Comparison of ENCODE assay signal across 8 cellular contexts in the genomic region with DNA sequence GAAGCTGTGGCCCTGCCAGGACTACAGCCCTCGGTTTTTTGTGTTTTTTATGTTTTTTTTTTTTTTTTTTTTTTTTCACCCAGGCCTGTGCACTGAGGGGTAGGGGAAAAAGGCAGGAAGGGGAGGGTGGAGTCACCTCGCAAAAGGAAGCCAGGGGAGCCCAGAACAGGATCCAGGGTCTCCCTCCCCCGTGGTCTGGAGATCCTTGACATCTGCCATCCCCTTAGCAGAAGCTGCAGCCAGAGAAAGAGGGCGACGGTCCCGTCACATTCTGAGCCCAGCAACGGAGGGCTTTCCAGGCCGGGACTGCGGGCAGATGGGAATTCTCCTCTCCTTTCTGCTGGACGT. TPM values are rescaled to one million over a fixed set of nuclear protein-coding genes. Genes with fewer than 3 reads are reported as not detected.
DNase-seq lines count a peak whose midpoint lies in the region; ATAC-seq lines count a peak whose summit lies in the region.

No MANE protein-coding gene starts in this region.

- no peak for DNase-seq in activated naive CD8-positive, alpha-beta T cell treated with anti-CD3 and anti-CD28 coated beads, Interleukin-2, amount 50 U/mL, for 24 hours
- DNase-seq in stimulated activated naive B cell treated with anti-CD40 and anti-IgM and Interleukin-4, amounts not matched to agents 10 μg/mL and 1 μg/mL and 100 μg/mL, for 72 hours, result no peak
- DNase-seq in 8988T, result no peak
- DNase-seq in activated CD4-positive, alpha-beta T cell treated with anti-CD3 and anti-CD28 coated beads, Interleukin-2, amount 50 U/mL, for 1 hour, result no peak

- H3K4me1 ChIP-seq in HUES64 (ENCODE audit: insufficient read depth, low read length), result 0 out of 2 replicates have a peak, but pooled peaks cover 5% of the 10 kb centered on the region

- peaks cover 17% of the 10 kb centered on the region for H3K4me1 Mint-ChIP-seq in activated naive CD8-positive, alpha-beta T cell treated with anti-CD3 and anti-CD28 coated beads, Interleukin-2, amount 50 U/mL, for 24 hours
- H3K4me1 Mint-ChIP-seq in stimulated activated naive B cell treated with anti-CD40 and anti-IgM and Interleukin-4, amounts not matched to agents 10 μg/mL and 1 μg/mL and 100 μg/mL, for 72 hours, result peaks cover 7 to 9% of the 10 kb centered on the region in 2 donors

- 14% methylated on average over 9 of the region's 10 CpGs for WGBS in HUES64

- H3K4me3 ChIP-seq in HUES64 (ENCODE audit: low read length) (peak overlapping the region; percentile 63), iPS-18c (ENCODE audit: insufficient read depth, low read depth, low read length) (peak overlapping the region; percentile 64)

- no peaks in the 10 kb centered on the region for H3K36me3 ChIP-seq in HUES64 (ENCODE audit: insufficient read depth, low read length)

- H3K27ac ChIP-seq in HUES64 (ENCODE audit: low read depth, low read length), result no peak overlapping the region

- H3K27me3 Mint-ChIP-seq in activated naive CD8-positive, alpha-beta T cell treated with anti-CD3 and anti-CD28 coated beads, Interleukin-2, amount 50 U/mL, for 24 hours, result peaks cover 4% of the 10 kb centered on the region
- peaks cover 10 to 27% of the 10 kb centered on the region in 2 donors for H3K27me3 Mint-ChIP-seq in stimulated activated naive B cell treated with anti-CD40 and anti-IgM and Interleukin-4, amounts not matched to agents 10 μg/mL and 1 μg/mL and 100 μg/mL, for 72 hours

- no peaks in the 10 kb centered on the region for H3K9me3 Mint-ChIP-seq in activated naive CD8-positive, alpha-beta T cell treated with anti-CD3 and anti-CD28 coated beads, Interleukin-2, amount 50 U/mL, for 24 hours
- no peaks in the 10 kb centered on the region for H3K9me3 Mint-ChIP-seq in stimulated activated naive B cell treated with anti-CD40 and anti-IgM and Interleukin-4, amounts not matched to agents 10 μg/mL and 1 μg/mL and 100 μg/mL, for 72 hours

- peaks cover 23% of the 10 kb centered on the region for H3K27me3 ChIP-seq in HUES64 (ENCODE audit: insufficient read depth, low read length)

- ATAC-seq in activated naive CD8-positive, alpha-beta T cell treated with anti-CD3 and anti-CD28 coated beads, Interleukin-2, amount 50 U/mL, for 24 hours, result no peak
- ATAC-seq in stimulated activated naive B cell treated with anti-CD40 and anti-IgM and Interleukin-4, amounts not matched to agents 10 μg/mL and 1 μg/mL and 100 μg/mL, for 72 hours (replicated peaks), result peak; percentile 4 to 8
- ATAC-seq in HG03565 (IDR thresholded peaks at IDR 0.05; ENCODE audit: unreplicated experiment) (no peak), HG02798 (IDR thresholded peaks at IDR 0.05; ENCODE audit: poor library complexity, unreplicated experiment) (no peak)

- no peaks in the 10 kb centered on the region for H3K36me3 Mint-ChIP-seq in activated naive CD8-positive, alpha-beta T cell treated with anti-CD3 and anti-CD28 coated beads, Interleukin-2, amount 50 U/mL, for 24 hours (ENCODE audit: low read depth)
- no peaks in the 10 kb centered on the region for H3K36me3 Mint-ChIP-seq in stimulated activated naive B cell treated with anti-CD40 and anti-IgM and Interleukin-4, amounts not matched to agents 10 μg/mL and 1 μg/mL and 100 μg/mL, for 72 hours

- peak overlapping the region; percentile 80 for H3K4me3 Mint-ChIP-seq in activated naive CD8-positive, alpha-beta T cell treated with anti-CD3 and anti-CD28 coated beads, Interleukin-2, amount 50 U/mL, for 24 hours
- H3K4me3 Mint-ChIP-seq in stimulated activated naive B cell treated with anti-CD40 and anti-IgM and Interleukin-4, amounts not matched to agents 10 μg/mL and 1 μg/mL and 100 μg/mL, for 72 hours, result peak overlapping the region; percentile 85

- H3K9me3 ChIP-seq in HUES64 (ENCODE audit: insufficient read depth, low read depth, low read length) (no peaks in the 10 kb centered on the region), iPS-18c (ENCODE audit: control insufficient read depth, insufficient read depth, low read length) (no peaks in the 10 kb centered on the region)

- no peak overlapping the region for H3K27ac Mint-ChIP-seq in activated naive CD8-positive, alpha-beta T cell treated with anti-CD3 and anti-CD28 coated beads, Interleukin-2, amount 50 U/mL, for 24 hours
- H3K27ac Mint-ChIP-seq in stimulated activated naive B cell treated with anti-CD40 and anti-IgM and Interleukin-4, amounts not matched to agents 10 μg/mL and 1 μg/mL and 100 μg/mL, for 72 hours, result no peak overlapping the region

- peak overlapping the region; percentile 12; the same call in 1 of the 2 replicates for H3K9ac ChIP-seq in HUES64 (ENCODE audit: low read depth, low read length)

RNA-seq across cellular contexts. Expression of a gene that starts 29.1 kb away (rescaled TPM):
- polyA plus RNA-seq in HUES64 (2013, experiment 1 of 2), result 0.40 TPM
- 0.19 TPM for polyA plus RNA-seq in HUES64 (2013, experiment 2 of 2)

RNA-seq across cellular contexts. Expression of a gene that starts 49.1 kb away (rescaled TPM):
- polyA plus RNA-seq in HUES64 (2013, experiment 1 of 2), result 1.9 TPM
- polyA plus RNA-seq in HUES64 (2013, experiment 2 of 2), result 2.3 TPM

RNA-seq across cellular contexts. Expression of a gene that starts 49.3 kb away (rescaled TPM):
- polyA plus RNA-seq in HUES64 (2013, experiment 1 of 2), result 0.75 TPM
- polyA plus RNA-seq in HUES64 (2013, experiment 2 of 2), result 0.89 TPM

Comparison
In these comparisons a context has a peak if more than half of its experiments do, and no peak if none do; other contexts are left out.
1. ATAC-seq: peak in stimulated activated naive B cell treated with anti-CD40 and anti-IgM and Interleukin-4, amounts not matched to agents 10 μg/mL and 1 μg/mL and 100 μg/mL, for 72 hours (2 of 2); none in activated naive CD8-positive, alpha-beta T cell treated with anti-CD3 and anti-CD28 coated beads, Interleukin-2, amount 50 U/mL, for 24 hours (single experiment), HG03565 (single experiment) and HG02798 (single experiment).